Comparison of ENCODE assay signal across 13 cellular contexts in genomic region chr17:57097832-57098421, GRCh38.
A peak's percentile ranks its signal among the peaks of the same experiment; 100 is the strongest.
DNase-seq lines count a peak whose midpoint lies in the region; ATAC-seq, FAIRE-seq and TF ChIP-seq lines count a peak whose summit lies in the region.
"Had no signal": no experiment of that assay in that cellular context is flagged by ENCODE, and none has a peak within 500 bp of the region (broad histone marks: within the 10 kb centered on the region; RNA-seq: fewer than 3 reads in every experiment).

No MANE protein-coding gene starts in this region.

- no peak for ATAC-seq in HG03460 (IDR thresholded peaks at IDR 0.05; ENCODE audit: unreplicated experiment)
- ATAC-seq: esophagus mucosa had no signal

- H3K4me3 ChIP-seq in astrocyte of the spinal cord (ENCODE audit: low read depth, low read length): no peak overlapping the region
- H3K4me3 ChIP-seq in tibial artery: no peak overlapping the region

- intact Hi-C loops in tibial artery (cut with DNase I; ENCODE audit: low total_unique reads): no loop called here

- peak; percentile 42 for DNase-seq in DMS 273 (lab: John Stamatoyannopoulos, UW; ENCODE audit: unreplicated experiment)
- no peak for DNase-seq in DMS 273 treated with DMSO at 0.1 percent for 48 hours (lab: John Stamatoyannopoulos, UW)
- DNase-seq in astrocyte of the spinal cord (ENCODE audit: low read depth, low spot score): peak; percentile 87
- DNase-seq in hepatic stellate cell (ENCODE audit: low spot score): peak; percentile 58
- DNase-seq in tibial artery: peak; percentile 56 to 87
- no peak for DNase-seq in RCC 7860 (ENCODE audit: low spot score)
- no peak for DNase-seq in activated T-cell treated with anti-CD3 and anti-CD28 coated beads, Interleukin-2, amount 50 U/mL, for 48 hours
- DNase-seq: 8988T; activated CD4-positive, alpha-beta T cell treated with anti-CD3 and anti-CD28 coated beads for 1 hour had no signal

- no peaks in the 10 kb centered on the region for H3K9me3 ChIP-seq in tibial artery

- in situ Hi-C loops in astrocyte of the spinal cord (cut with HindIII; ENCODE audit: low sequenced_read_pairs): no loop called here

- FAIRE-seq in RCC 7860 (lab: Jason Lieb, UNC): no peak
- FAIRE-seq: GM19239 had no signal

- no peaks in the 10 kb centered on the region for H3K36me3 ChIP-seq in tibial artery

- H3K27ac ChIP-seq in tibial artery: peak overlapping the region; percentile 92 to 98
- H3K27ac ChIP-seq: KMS-11 had no signal

- no peaks in the 10 kb centered on the region for H3K27me3 ChIP-seq in tibial artery

- no peak for TF ChIP-seq CTCF in astrocyte of the spinal cord (IDR thresholded peaks at IDR 0.05; ENCODE audit: low read depth, low read length)
- TF ChIP-seq CTCF in tibial artery (IDR thresholded peaks at IDR 0.05): no peak

- peaks cover 0 to 100% (median 75%) of the 10 kb centered on the region in 4 donors for H3K4me1 ChIP-seq in tibial artery

Comparison
In these comparisons a context has a peak if more than half of its experiments do, and no peak if none do; other contexts are left out.
1. DNase-seq: peak in DMS 273 (single experiment), astrocyte of the spinal cord (single experiment), hepatic stellate cell (single experiment) and tibial artery (2 of 2); none in DMS 273 treated with DMSO at 0.1 percent for 48 hours (single experiment), RCC 7860 (single experiment) and activated T-cell treated with anti-CD3 and anti-CD28 coated beads, Interleukin-2, amount 50 U/mL, for 48 hours (0 of 2).